In genomic region chr21:37800122-37800455, GRCh38 we compare ENCODE assay signal across 18 cellular contexts.
"Had no signal": no experiment of that assay in that cellular context is flagged by ENCODE, and none has a peak within 500 bp of the region (broad histone marks: within the 10 kb centered on the region; RNA-seq: fewer than 3 reads in every experiment).

No MANE protein-coding gene starts in this region.

- DNase-seq: activated CD4-positive, alpha-beta memory T cell treated with anti-CD3 and anti-CD28 coated beads for 36 hours; activated CD8-positive, alpha-beta memory T cell treated with anti-CD3 and anti-CD28 coated beads, Interleukin-2, amount 10 ng/mL, durations not matched to agents 7 days and 5 days; activated effector memory CD4-positive, alpha-beta T cell treated with Interleukin-2 at 50 U/mL for 16 hours; activated T-cell treated with anti-CD3 and anti-CD28 coated beads, Interleukin-2, amount 50 U/mL, for 24 hours; amygdala; effector CD8-positive, alpha-beta T cell; gastrocnemius medialis; left lung; mammary epithelial cell; mucosa of descending colon; natural killer cell; nucleus accumbens; right cardiac atrium; spleen; stomach; testis; upper lobe of left lung had no signal

- H3K27me3 ChIP-seq: gastrocnemius medialis, testis, upper lobe of left lung had no signal

- H3K9me3 ChIP-seq: gastrocnemius medialis, left lung, mucosa of descending colon, prostate gland, testis, upper lobe of left lung had no signal

- H3K36me3 ChIP-seq: gastrocnemius medialis, left lung, prostate gland, spleen, stomach, upper lobe of left lung had no signal

- H3K4me1 ChIP-seq: gastrocnemius medialis, left lung, prostate gland, spleen, stomach, testis, upper lobe of left lung had no signal

- H3K4me3 ChIP-seq: gastrocnemius medialis, left lung, mucosa of descending colon, prostate gland, spleen, stomach, testis, upper lobe of left lung had no signal
